27 cellular contexts compared by ENCODE assay signal in the genomic region with DNA sequence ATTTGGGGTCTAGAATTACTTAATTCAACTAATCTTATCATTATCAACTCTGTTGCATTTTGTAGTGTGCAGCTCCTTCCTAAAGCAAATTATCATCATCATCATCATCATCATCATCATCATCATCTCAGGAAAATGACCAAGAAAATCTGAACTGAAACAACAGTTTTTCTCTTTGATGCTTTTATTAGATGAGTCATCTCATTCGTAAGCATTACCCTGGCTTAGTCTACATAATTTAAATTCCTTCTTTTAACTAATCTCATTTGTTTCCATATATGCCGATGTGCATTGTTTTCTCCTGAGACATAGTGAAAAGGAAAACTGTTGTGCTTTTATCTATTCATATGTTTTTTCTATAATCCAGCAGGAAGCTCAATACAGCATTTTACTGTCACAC.
DNase-seq lines count a peak whose midpoint lies in the region; ATAC-seq and TF ChIP-seq lines count a peak whose summit lies in the region.
"Had no signal": no experiment of that assay in that cellular context is flagged by ENCODE, and none has a peak within 500 bp of the region (broad histone marks: within the 10 kb centered on the region; RNA-seq: fewer than 3 reads in every experiment).

No MANE protein-coding gene starts in this region.

- no peak overlapping the region for H3K27ac ChIP-seq in PC-3 (ENCODE audit: low read length)
- H3K27ac ChIP-seq: esophagus squamous epithelium, hepatocyte, lower lobe of right lung, spleen, tibial artery had no signal

- TF ChIP-seq CTCF in PC-3 (conservative IDR thresholded peaks at IDR 0.05; ENCODE audit: low read depth, low read length) = no peak
- no peak for TF ChIP-seq CTCF in activated CD8-positive, alpha-beta T cell treated with anti-CD3 and anti-CD28 coated beads for 36 hours (IDR thresholded peaks at IDR 0.05)

- no peaks in the 10 kb centered on the region for H3K9me2 ChIP-seq in PC-3 (replicated peaks; ENCODE audit: low read length)

- H3K4me3 ChIP-seq in PC-3 (ENCODE audit: low read length) = no peak overlapping the region
- H3K4me3 ChIP-seq: esophagus squamous epithelium, HAP-1, hepatocyte, lower lobe of right lung, spleen, tibial artery had no signal

- no peaks in the 10 kb centered on the region for H3K9me3 ChIP-seq in PC-3 (ENCODE audit: low read length)
- H3K9me3 ChIP-seq: esophagus squamous epithelium, HAP-1, lower lobe of right lung had no signal

- ATAC-seq in PC-3 = no peak
- no peak for ATAC-seq in HG03097 (IDR thresholded peaks at IDR 0.05; ENCODE audit: low FRiP score, unreplicated experiment)
- no peak for ATAC-seq in activated CD8-positive, alpha-beta T cell treated with anti-CD3 and anti-CD28 coated beads for 36 hours
- ATAC-seq in GM18907 (IDR thresholded peaks at IDR 0.05; ENCODE audit: unreplicated experiment) = no peak
- ATAC-seq: effector memory CD8-positive, alpha-beta T cell; HepG2; lower lobe of right lung had no signal

- H3K4me1 ChIP-seq in PC-3 (ENCODE audit: insufficient read depth, low read length) = 0 out of 2 replicates have a peak, but pooled peaks cover 4% of the 10 kb centered on the region
- H3K4me1 ChIP-seq: esophagus squamous epithelium, HAP-1, lower lobe of right lung, spleen, tibial artery had no signal

- no peaks in the 10 kb centered on the region for H3K27me3 Mint-ChIP-seq in activated CD8-positive, alpha-beta T cell treated with anti-CD3 and anti-CD28 coated beads for 36 hours
- H3K27me3 Mint-ChIP-seq: effector memory CD8-positive, alpha-beta T cell; stimulated activated naive CD8-positive, alpha-beta T cell treated with anti-CD3 and anti-CD28 coated beads, Interleukin-15, Interleukin-2, amounts not matched to agents 100 ng/mL and 50 ng/mL, for 24 hours had no signal

- H2AFZ ChIP-seq in PC-3 (ENCODE audit: low read length) = no peak overlapping the region
- H2AFZ ChIP-seq: hepatocyte had no signal

- no peaks in the 10 kb centered on the region for H3F3A ChIP-seq in PC-3 (ENCODE audit: low read length, unreplicated experiment)

- no peaks in the 10 kb centered on the region for H3K79me2 ChIP-seq in PC-3 (ENCODE audit: low read length)
- H3K79me2 ChIP-seq: hepatocyte had no signal

- no peaks in the 10 kb centered on the region for H3K36me3 ChIP-seq in PC-3 (ENCODE audit: low read depth, low read length)
- H3K36me3 ChIP-seq: esophagus squamous epithelium, HAP-1, lower lobe of right lung, spleen, tibial artery had no signal

- BruUV-seq in PC-3 (replicated peaks; lab: Mats Ljungman, UMichigan) = no TSS peak

- CTCF ChIA-PET in PC-3 (lab: Charles Lee) = no interaction called here
- CTCF ChIA-PET in activated CD8-positive, alpha-beta T cell treated with anti-CD3 and anti-CD28 coated beads for 36 hours (lab: Charles Lee) = no interaction called here

- POLR2A ChIA-PET in PC-3 (lab: Charles Lee; ENCODE audit: unreplicated experiment) = no interaction called here
- POLR2A ChIA-PET in activated CD8-positive, alpha-beta T cell treated with anti-CD3 and anti-CD28 coated beads for 36 hours (lab: Charles Lee) = no interaction called here

- H3K36me3 Mint-ChIP-seq in activated CD8-positive, alpha-beta T cell treated with anti-CD3 and anti-CD28 coated beads for 36 hours (ENCODE audit: low read depth) = no peaks in the 10 kb centered on the region

- peaks cover 1% of the 10 kb centered on the region for H3K9me3 Mint-ChIP-seq in activated CD8-positive, alpha-beta T cell treated with anti-CD3 and anti-CD28 coated beads for 36 hours

- intact Hi-C loops in PC-3 (cut with micrococcal nuclease) = no loop called here
- intact Hi-C loops in activated CD8-positive, alpha-beta T cell treated with anti-CD3 and anti-CD28 coated beads for 36 hours (cut with micrococcal nuclease) = no loop called here

- H3K27me3 ChIP-seq in PC-3 (ENCODE audit: low read length) = no peaks in the 10 kb centered on the region
- H3K27me3 ChIP-seq: esophagus squamous epithelium, hepatocyte, spleen, tibial artery had no signal

- H3K4me1 Mint-ChIP-seq in activated CD8-positive, alpha-beta T cell treated with anti-CD3 and anti-CD28 coated beads for 36 hours (ENCODE audit: low read depth) = no peaks in the 10 kb centered on the region

- no peak overlapping the region for H3K27ac Mint-ChIP-seq in activated CD8-positive, alpha-beta T cell treated with anti-CD3 and anti-CD28 coated beads for 36 hours
- H3K27ac Mint-ChIP-seq: effector memory CD8-positive, alpha-beta T cell; stimulated activated naive CD8-positive, alpha-beta T cell treated with anti-CD3 and anti-CD28 coated beads, Interleukin-15, Interleukin-2, amounts not matched to agents 100 ng/mL and 50 ng/mL, for 24 hours had no signal

- H4K20me1 ChIP-seq in PC-3 (ENCODE audit: low read length) = no peaks in the 10 kb centered on the region

- no peak overlapping the region for H3K4me2 ChIP-seq in PC-3 (ENCODE audit: low read length)
- H3K4me2 ChIP-seq: hepatocyte had no signal

- DNase-seq in EL = peak; percentile 84
- peak; percentile 35 for DNase-seq in PC-3
- DNase-seq in astrocyte of the hippocampus (ENCODE audit: low read depth, low spot score) = peak; percentile 41
- DNase-seq in foreskin melanocyte = peak; percentile 45
- no peak for DNase-seq in NCI-H1694 (lab: John Stamatoyannopoulos, UW)
- DNase-seq in activated CD8-positive, alpha-beta T cell treated with anti-CD3 and anti-CD28 coated beads for 36 hours = no peak
- DNase-seq: activated CD4-positive, alpha-beta T cell treated with anti-CD3 and anti-CD28 coated beads, Interleukin-2, amount 50 U/mL, for 4 hours; activated gamma-delta T cell treated with Interleukin-2 at 50 U/mL for 16 hours; activated T-cell treated with anti-CD3 and anti-CD28 coated beads for 4 hours; amygdala; DND-41; effector memory CD8-positive, alpha-beta T cell; esophagus squamous epithelium; islet precursor cell; lower lobe of right lung; NCI-H1436; NCI-H526; SHP77; spleen; stimulated activated CD4-positive, alpha-beta T cell treated with anti-CD3 and anti-CD28 coated beads, Interleukin-4, amount 100 ng/mL, for 24 hours; tibial artery had no signal

- H3K4me3 Mint-ChIP-seq in activated CD8-positive, alpha-beta T cell treated with anti-CD3 and anti-CD28 coated beads for 36 hours = no peak overlapping the region
- H3K4me3 Mint-ChIP-seq: effector memory CD8-positive, alpha-beta T cell; stimulated activated naive CD8-positive, alpha-beta T cell treated with anti-CD3 and anti-CD28 coated beads, Interleukin-15, Interleukin-2, amounts not matched to agents 100 ng/mL and 50 ng/mL, for 24 hours had no signal

- H3K9ac ChIP-seq in PC-3 (ENCODE audit: low read length) = no peak overlapping the region

Comparison
In these comparisons a context has a peak if more than half of its experiments do, and no peak if none do; other contexts are left out.
1. DNase-seq: peak in EL (single experiment), PC-3 (single experiment), astrocyte of the hippocampus (single experiment) and foreskin melanocyte (single experiment); none in NCI-H1694 (single experiment) and activated CD8-positive, alpha-beta T cell treated with anti-CD3 and anti-CD28 coated beads for 36 hours (single experiment).